ENCODE assay signal across 8 cellular contexts in the genomic region with DNA sequence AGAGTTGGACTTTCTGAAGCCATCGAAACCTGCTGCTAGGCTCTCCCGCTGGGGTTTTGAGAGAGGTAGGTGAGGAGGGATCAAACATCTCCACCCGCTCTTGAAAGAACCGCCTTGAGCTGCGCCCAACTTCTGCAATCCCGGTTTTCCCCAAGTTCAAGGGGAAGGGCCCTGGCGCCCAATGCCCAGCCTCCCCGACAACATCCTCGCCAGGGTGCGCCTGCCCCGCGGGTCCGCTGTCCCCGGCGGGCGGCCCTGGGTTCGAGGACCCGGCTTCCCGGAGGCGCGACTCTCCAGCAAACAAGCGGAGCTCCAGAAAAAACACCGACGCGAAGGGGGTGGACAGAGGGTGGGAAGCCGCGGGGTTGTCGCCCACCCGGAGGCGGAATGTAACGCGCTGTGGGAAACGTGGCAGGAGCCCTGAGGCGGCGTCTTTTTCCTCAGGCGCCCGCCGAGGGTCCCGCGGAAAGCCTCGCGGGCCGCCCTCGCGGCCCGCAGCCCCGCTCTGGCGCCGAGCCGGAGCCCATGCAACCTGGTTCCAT. TPM values are rescaled to one million over a fixed set of nuclear protein-coding genes. Genes with fewer than 3 reads are reported as not detected.
DNase-seq lines count a peak whose midpoint lies in the region; ATAC-seq and TF ChIP-seq lines count a peak whose summit lies in the region.

No MANE protein-coding gene starts in this region.

- H3K36me3 ChIP-seq in RWPE2 (ENCODE audit: low read depth) (peaks cover 28% of the 10 kb centered on the region), body of pancreas (replicated peaks in 1 of 2; ENCODE audit: insufficient read depth in 1 of 2, low read depth in 2 of 2) (no peaks in the 10 kb centered on the region), iPS-20b (ENCODE audit: insufficient read depth, low read depth, low read length) (peaks cover 24% of the 10 kb centered on the region)

- WGBS in body of pancreas, 2 donors, result 0 to 1% methylated on average over 8 to 50 of the region's 50 CpGs

- H3K4me3 ChIP-seq in RWPE2 (ENCODE audit: severe bottlenecking) (peak overlapping the region; percentile 62), body of pancreas (peak overlapping the region; percentile 84 to 86), iPS-20b (ENCODE audit: low read length) (peak overlapping the region; percentile 82), skin epidermis (peak overlapping the region; percentile 77 to 94 (median 87))

- peak overlapping the region; percentile 91 for H3K9ac ChIP-seq in iPS-20b (ENCODE audit: low read depth, low read length)

- H3K27me3 ChIP-seq in RWPE2 (ENCODE audit: insufficient read depth, poor library complexity, severe bottlenecking) (no peaks in the 10 kb centered on the region), body of pancreas (no peaks in the 10 kb centered on the region), iPS-20b (ENCODE audit: insufficient read depth, low read length) (peaks cover 19% of the 10 kb centered on the region)

- peak overlapping the region; percentile 40 for H3K27ac ChIP-seq in RWPE2 (ENCODE audit: poor library complexity, severe bottlenecking)
- H3K27ac ChIP-seq in body of pancreas, result peak overlapping the region; percentile 76 to 92 (median 81)
- H3K27ac ChIP-seq in iPS-20b (ENCODE audit: low read length), result no peak overlapping the region
- peak overlapping the region; percentile 55 to 97 (median 92) for H3K27ac ChIP-seq in skin epidermis

- intact Hi-C loops in body of pancreas (cut with DNase I), result no loop called here

- no peak for TF ChIP-seq POLR2A in body of pancreas (IDR thresholded peaks at IDR 0.05)

- DNase-seq in NCI-H2196 (lab: John Stamatoyannopoulos, UW; ENCODE audit: unreplicated experiment) (peak; percentile 42), NCI-H2196 treated with DMSO at 0.1 percent for 48 hours (lab: John Stamatoyannopoulos, UW; ENCODE audit: unreplicated experiment) (no peak), RWPE2 (ENCODE audit: low spot score) (peak; percentile 58), body of pancreas (peak; percentile 49 to 51 (median 50))

- TF ChIP-seq CTCF in RWPE2 (IDR thresholded peaks at IDR 0.05; ENCODE audit: poor library complexity, severe bottlenecking) (no peak), body of pancreas (IDR thresholded peaks at IDR 0.05) (no peak)

- H3K4me1 ChIP-seq in RWPE2 (ENCODE audit: insufficient read depth, poor library complexity, severe bottlenecking) (peaks cover 28% of the 10 kb centered on the region), body of pancreas (peaks cover 16% of the 10 kb centered on the region), iPS-20b (ENCODE audit: insufficient read depth, low read length) (peaks cover 6% of the 10 kb centered on the region; the same call in 1 of the 2 replicates)

- H3K9me3 ChIP-seq in RWPE2 (ENCODE audit: severe bottlenecking), result no peaks in the 10 kb centered on the region
- H3K9me3 ChIP-seq in body of pancreas, result no peaks in the 10 kb centered on the region
- no peaks in the 10 kb centered on the region for H3K9me3 ChIP-seq in iPS-20b (ENCODE audit: insufficient read depth, low read depth, low read length)

- ATAC-seq in HG02885 (IDR thresholded peaks at IDR 0.05; ENCODE audit: poor library complexity, unreplicated experiment) (peak; percentile 6), RWPE2 (ENCODE audit: low read depth) (peak; percentile 35), body of pancreas (peak; percentile 48), GM18519 (IDR thresholded peaks at IDR 0.05; ENCODE audit: low FRiP score, unreplicated experiment) (no peak)

RNA-seq across cellular contexts. Expression of a gene that starts 0.6 kb away (rescaled TPM):
- 10 to 100 TPM; 16.6 to 55.4 TPM for total RNA-seq in body of pancreas
